In genomic region chr2:3303583-3304406, GRCh38 we compare ENCODE assay signal across 8 cellular contexts.
A peak's percentile ranks its signal among the peaks of the same experiment; 100 is the strongest.
DNase-seq lines count a peak whose midpoint lies in the region; TF ChIP-seq lines count a peak whose summit lies in the region.

No MANE protein-coding gene starts in this region.

- POLR2A ChIA-PET in RWPE1 (lab: Yijun Ruan, JAX; ENCODE audit: low non-redundant PET) = no interaction called here

- H3K4me2 ChIP-seq in DOHH2 (ENCODE audit: low read length) = peak overlapping the region; percentile 45

- no peaks in the 10 kb centered on the region for H4K20me1 ChIP-seq in DOHH2 (ENCODE audit: control insufficient read depth, insufficient read depth, low read depth, low read length)

- H3K4me1 ChIP-seq in DOHH2 (ENCODE audit: control insufficient read depth, low read length) (peaks cover 7% of the 10 kb centered on the region), neutrophil (ENCODE audit: control insufficient read depth in 1 of 2, insufficient read depth in 1 of 2, low read depth in 1 of 2, low read length in 1 of 2) (peaks cover 10 to 11% of the 10 kb centered on the region in 2 experiments)

- no peaks in the 10 kb centered on the region for H3K27me3 ChIP-seq in DOHH2 (ENCODE audit: control insufficient read depth, low read length)
- H3K27me3 ChIP-seq in neutrophil = no peaks in the 10 kb centered on the region

- H3K36me3 ChIP-seq in DOHH2 (ENCODE audit: control insufficient read depth, low read length) = peaks cover 10% of the 10 kb centered on the region
- no peaks in the 10 kb centered on the region for H3K36me3 ChIP-seq in neutrophil

- TF ChIP-seq CTCF in DOHH2 (IDR thresholded peaks at IDR 0.05; ENCODE audit: low read depth, low read length, poor library complexity, severe bottlenecking) = peak; percentile 90
- TF ChIP-seq CTCF in RWPE1 (conservative IDR thresholded peaks at IDR 0.05; ENCODE audit: low read depth) = peak; percentile 98
- TF ChIP-seq CTCF in neutrophil (IDR thresholded peaks at IDR 0.05) = peak; percentile 86

- peak; percentile 37 for DNase-seq in GOT3 (lab: John Stamatoyannopoulos, UW)
- peak; percentile 60 to 64 for DNase-seq in Kasumi-1 (lab: John Stamatoyannopoulos, UW)
- peak; percentile 86 for DNase-seq in RWPE1 (ENCODE audit: low spot score)
- peak; percentile 43 for DNase-seq in activated gamma-delta T cell (lab: John Stamatoyannopoulos, UW)
- DNase-seq in foreskin melanocyte = peak; percentile 71
- DNase-seq in substantia nigra (lab: John Stamatoyannopoulos, UW) = peak; percentile 17 to 89 (median 81)

- CTCF ChIA-PET in RWPE1 (lab: Yijun Ruan, JAX) = interaction anchor here (0.6 to 1.3 kb wide), 7 partner anchors 8 to 1220 kb away, joined by 3 to 4 read pairs (median 3); no protein-coding TSS in a partner anchor

- no peaks in the 10 kb centered on the region for H3K79me2 ChIP-seq in DOHH2 (ENCODE audit: control insufficient read depth, low read length)

- H3K9me3 ChIP-seq in DOHH2 (ENCODE audit: control insufficient read depth, insufficient read depth, low read length) (no peaks in the 10 kb centered on the region), neutrophil (no peaks in the 10 kb centered on the region)

- no peaks in the 10 kb centered on the region for H3F3A ChIP-seq in DOHH2 (ENCODE audit: control insufficient read depth, insufficient read depth)

- H3K27ac ChIP-seq in DOHH2 (ENCODE audit: low read depth, low read length) = no peak overlapping the region
- peak overlapping the region; percentile 14; the same call in 1 of the 2 replicates for H3K27ac ChIP-seq in RWPE1
- peak overlapping the region; percentile 16 for H3K27ac ChIP-seq in neutrophil
- peak overlapping the region; percentile 23 for H3K27ac ChIP-seq in substantia nigra (ENCODE audit: low read depth, low read length, poor library complexity, severe bottlenecking)

- H3K4me3 ChIP-seq in DOHH2 (ENCODE audit: low read length) (peak overlapping the region; percentile 23; the same call in 1 of the 2 replicates), neutrophil (ENCODE audit: low read depth in 1 of 2, low read length in 1 of 2) (peak overlapping the region; percentile 13 to 47)

- H3K9me2 ChIP-seq in DOHH2 (replicated peaks; ENCODE audit: control insufficient read depth, low read length) = no peaks in the 10 kb centered on the region
